Comparison of ENCODE assay signal across 8 cellular contexts in the genomic region with DNA sequence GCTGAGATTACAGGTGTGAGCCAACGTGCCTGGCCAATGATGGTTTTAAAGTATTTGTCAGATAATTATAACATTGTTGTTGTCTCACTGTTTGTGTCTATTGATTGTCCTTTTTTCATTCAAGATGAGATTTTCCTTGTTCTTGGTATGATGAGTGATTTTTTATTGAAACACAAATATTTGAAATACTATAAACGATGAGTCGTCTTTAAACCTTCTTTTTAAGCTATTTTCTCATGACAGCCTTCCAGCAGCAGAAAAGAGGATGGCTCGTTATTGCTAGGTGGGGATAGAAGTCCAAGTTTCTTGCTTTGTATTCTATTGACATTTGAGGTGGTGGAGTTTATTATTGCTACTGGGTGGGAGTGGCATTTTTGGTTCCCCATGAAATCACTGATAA.
"Had no signal": no experiment of that assay in that cellular context is flagged by ENCODE, and none has a peak within 500 bp of the region (broad histone marks: within the 10 kb centered on the region; RNA-seq: fewer than 3 reads in every experiment).

No MANE protein-coding gene starts in this region.

- DNase-seq: GDM1, GF-D8 had no signal

- H3K4me3 ChIP-seq: GM12878 had no signal

- ATAC-seq: GM12878 had no signal

- FAIRE-seq: G401.6, GM12878, GM12891, GM12892, GM18507, GM19239 had no signal
